9 cellular contexts compared by ENCODE assay signal in genomic region chr2:16508061-16508851, GRCh38.
DNase-seq lines count a peak whose midpoint lies in the region; ATAC-seq, FAIRE-seq and TF ChIP-seq lines count a peak whose summit lies in the region.
"Had no signal": no experiment of that assay in that cellular context is flagged by ENCODE, and none has a peak within 500 bp of the region (broad histone marks: within the 10 kb centered on the region; RNA-seq: fewer than 3 reads in every experiment).

No MANE protein-coding gene starts in this region.

- no peaks in the 10 kb centered on the region for H3K36me3 ChIP-seq in uterus

- H3K9me3 ChIP-seq in A549 (no peaks in the 10 kb centered on the region), uterus (no peaks in the 10 kb centered on the region)

- DNase-seq in A549 (ENCODE audit: low read depth in 1 of 2, low spot score in 1 of 2), result peak; percentile 46 to 57
- DNase-seq in GM12865 (ENCODE audit: low read depth), result peak; percentile 3
- peak; percentile 6 for DNase-seq in NCI-H510A treated with DMSO at 0.1 percent for 48 hours (lab: John Stamatoyannopoulos, UW)
- peak in 8 of 10 donors; percentile 20 to 79 (median 50) for DNase-seq in dorsolateral prefrontal cortex
- DNase-seq in medulla oblongata (ENCODE audit: extremely low spot score), result peak; percentile 36
- DNase-seq in uterus, result no peak
- no peak for DNase-seq in mesenteric fat pad (ENCODE audit: low spot score)

- ATAC-seq in A549, result peak; percentile 96 to 99
- ATAC-seq in activated T-helper 17 cell treated with anti-CD3 and anti-CD28 coated beads, Interleukin-2, amount 50 U/mL, for 72 hours (replicated peaks), result no peak

- whole genome bisulfite sequencing in A549 (ENCODE audit: missing lambda C conversion rate), result 0% methylated on average over 13 of the region's 57 CpGs

- H3K27ac Mint-ChIP-seq in activated T-helper 17 cell treated with anti-CD3 and anti-CD28 coated beads, Interleukin-2, amount 50 U/mL, for 72 hours, result no peak overlapping the region

- CTCF ChIA-PET in A549 (lab: Yijun Ruan, JAX), result interaction anchor here (0.6 to 6.3 kb wide), 23 partner anchors 9 to 1129 kb away, joined by 3 to 63 read pairs (median 3); partner anchors contain the start of gene MYCN

- FAIRE-seq in A549 (lab: Jason Lieb, UNC), result no peak
- FAIRE-seq: colon had no signal

- TF ChIP-seq POLR2A in A549 (IDR thresholded peaks at IDR 0.05; ENCODE audit: low read length) (no peak), uterus (IDR thresholded peaks at IDR 0.05) (no peak)

- POLR2A ChIA-PET in A549 (lab: Yijun Ruan, JAX), result no interaction called here

- H3K4me3 ChIP-seq in A549, result peak overlapping the region; percentile 56
- no peak overlapping the region for H3K4me3 ChIP-seq in GM12865 (ENCODE audit: low read depth, low read length)
- H3K4me3 ChIP-seq in dorsolateral prefrontal cortex, result peak overlapping the region; percentile 44 to 76 (median 65)
- H3K4me3 ChIP-seq in uterus, result no peak overlapping the region

- H3K9me3 Mint-ChIP-seq in activated T-helper 17 cell treated with anti-CD3 and anti-CD28 coated beads, Interleukin-2, amount 50 U/mL, for 72 hours, result no peaks in the 10 kb centered on the region

- H3K4me3 Mint-ChIP-seq in activated T-helper 17 cell treated with anti-CD3 and anti-CD28 coated beads, Interleukin-2, amount 50 U/mL, for 72 hours, result no peak overlapping the region

- TF ChIP-seq CTCF in A549 (IDR thresholded peaks at IDR 0.05) (peak; percentile 85), GM12865 (IDR thresholded peaks at IDR 0.05; ENCODE audit: insufficient read depth, low read depth, low read length, missing control alignments) (peak; percentile 30), dorsolateral prefrontal cortex (IDR thresholded peaks at IDR 0.05 in 54 of 56, conservative IDR thresholded peaks at IDR 0.05 in 2 of 56; ENCODE audit: low read depth in 1 of 56, partially characterized antibody in 56 of 56) (peak in 55 of 56 donors; percentile 47 to 92 (median 75)), uterus (IDR thresholded peaks at IDR 0.05) (peak in 3 of 4 experiments; percentile 14 to 41 (median 38))

- H3K4me1 ChIP-seq in A549 (peaks cover 5% of the 10 kb centered on the region; the same call in 1 of the 3 replicates), uterus (no peaks in the 10 kb centered on the region)

- no peak for TF ChIP-seq EP300 in A549 (IDR thresholded peaks at IDR 0.05)

- peak overlapping the region in 1 of 2 experiments; percentile 54; a peak in 2 of 6 replicates for H3K27ac ChIP-seq in A549
- H3K27ac ChIP-seq in dorsolateral prefrontal cortex, result peak overlapping the region in 1 of 59 donors; percentile 34
- no peak overlapping the region for H3K27ac ChIP-seq in uterus

- TF ChIP-seq RAD21 in A549 (conservative IDR thresholded peaks at IDR 0.05 in 1 of 2, IDR thresholded peaks at IDR 0.05 in 1 of 2), result peak; percentile 81 to 97

- peaks cover 19% of the 10 kb centered on the region for H3K27me3 Mint-ChIP-seq in activated T-helper 17 cell treated with anti-CD3 and anti-CD28 coated beads, Interleukin-2, amount 50 U/mL, for 72 hours

- H3K4me1 Mint-ChIP-seq in activated T-helper 17 cell treated with anti-CD3 and anti-CD28 coated beads, Interleukin-2, amount 50 U/mL, for 72 hours, result no peaks in the 10 kb centered on the region

- intact Hi-C loops in dorsolateral prefrontal cortex (cut with DNase I) (loop anchor here (2.0 to 10.0 kb wide), 5 partner anchors 223 to 871 kb away; partner anchors contain the start of gene MYCN (in 1 of the 2)), uterus (cut with DNase I; ENCODE audit: low total_unique reads) (no loop called here)

- H3K27me3 ChIP-seq in dorsolateral prefrontal cortex (peaks cover 0 to 7% (median 0%) of the 10 kb centered on the region in 45 donors), uterus (no peaks in the 10 kb centered on the region)

- H3K4me2 ChIP-seq in A549, result peak overlapping the region; percentile 100

- H3K36me3 Mint-ChIP-seq in activated T-helper 17 cell treated with anti-CD3 and anti-CD28 coated beads, Interleukin-2, amount 50 U/mL, for 72 hours (ENCODE audit: low read depth), result no peaks in the 10 kb centered on the region

TF ChIP-seq in A549, 52 proteins besides CTCF, POLR2A, EP300 and RAD21:
- TF ChIP-seq HES2 (IDR thresholded peaks at IDR 0.05) (no peak), SMC3 (IDR thresholded peaks at IDR 0.05) (peak; percentile 81)

Comparison
In these comparisons a context has a peak if more than half of its experiments do, and no peak if none do; other contexts are left out.
1. DNase-seq: peak in A549 (2 of 2), GM12865 (single experiment), NCI-H510A treated with DMSO at 0.1 percent for 48 hours (single experiment), dorsolateral prefrontal cortex (8 of 10) and medulla oblongata (single experiment); none in uterus (0 of 2) and mesenteric fat pad (single experiment).
2. H3K4me3 ChIP-seq: peak in A549 (single experiment) and dorsolateral prefrontal cortex (59 of 59); none in GM12865 (single experiment) and uterus (0 of 2).
3. CTCF ChIP-seq: peak in every context shown above with its lines; median percentile 85 in A549; 75 in dorsolateral prefrontal cortex; 38 in uterus; 30 in GM12865.